ENCODE assay signal across 30 cellular contexts in the genomic region with DNA sequence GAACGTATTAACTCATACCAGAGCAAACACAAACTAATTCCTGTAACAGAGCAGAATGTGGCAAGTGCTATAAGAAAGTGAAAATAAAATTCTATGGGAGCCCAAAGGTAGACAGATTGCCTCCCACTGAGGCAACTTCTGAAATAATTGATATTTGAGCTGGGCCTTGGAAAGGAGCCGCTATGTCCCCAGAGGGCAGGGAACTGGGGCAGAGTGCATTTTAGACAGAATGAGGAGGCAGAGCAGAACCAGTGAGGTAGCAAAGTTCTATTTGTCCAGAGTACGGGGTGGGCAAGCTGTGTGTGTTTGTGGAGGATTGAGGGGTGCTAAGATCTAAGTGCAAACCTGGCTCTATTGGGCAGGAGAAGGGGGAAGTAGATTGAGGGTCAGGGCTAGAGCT. TPM values are rescaled to one million over a fixed set of nuclear protein-coding genes. Genes with fewer than 3 reads are reported as not detected.
"Had no signal": no experiment of that assay in that cellular context is flagged by ENCODE, and none has a peak within 500 bp of the region (broad histone marks: within the 10 kb centered on the region; RNA-seq: fewer than 3 reads in every experiment).

No MANE protein-coding gene starts in this region.

- ATAC-seq: activated CD8-positive, alpha-beta T cell treated with anti-CD3 and anti-CD28 coated beads for 36 hours; activated T-cell treated with anti-CD3 and anti-CD28 coated beads, Interleukin-2, amount 50 U/mL, for 72 hours; activated T-helper 17 cell treated with anti-CD3 and anti-CD28 coated beads, Interleukin-2, amount 50 U/mL, for 72 hours; Panc1 had no signal

- H3K9me3 Mint-ChIP-seq: activated CD4-positive, alpha-beta T cell treated with anti-CD3 and anti-CD28 coated beads, Interleukin-2, amount 10 ng/mL, durations not matched to agents 24 days and 14 days; activated CD8-positive, alpha-beta T cell treated with anti-CD3 and anti-CD28 coated beads for 36 hours; activated naive CD4-positive, alpha-beta T cell treated with anti-CD3 and anti-CD28 coated beads, Interleukin-2, amount 50 U/mL, for 24 hours; activated naive CD8-positive, alpha-beta T cell treated with anti-CD3 and anti-CD28 coated beads, Interleukin-2, amount 10 ng/mL, durations not matched to agents 7 days and 5 days; activated T-cell treated with anti-CD3 and anti-CD28 coated beads, Interleukin-2, amount 50 U/mL, for 72 hours; activated T-helper 17 cell treated with anti-CD3 and anti-CD28 coated beads, Interleukin-2, amount 50 U/mL, for 72 hours; brain had no signal

- H3K4me1 Mint-ChIP-seq: activated CD4-positive, alpha-beta T cell treated with anti-CD3 and anti-CD28 coated beads, Interleukin-2, amount 10 ng/mL, durations not matched to agents 24 days and 14 days; activated naive CD4-positive, alpha-beta T cell treated with anti-CD3 and anti-CD28 coated beads, Interleukin-2, amount 50 U/mL, for 24 hours; activated T-helper 17 cell treated with anti-CD3 and anti-CD28 coated beads, Interleukin-2, amount 50 U/mL, for 72 hours; brain had no signal

- DNase-seq: activated CD4-positive, alpha-beta T cell treated with anti-CD3 and anti-CD28 coated beads, Interleukin-2, amount 10 ng/mL, durations not matched to agents 24 days and 14 days; activated CD4-positive, alpha-beta T cell treated with anti-CD3 and anti-CD28 coated beads, Interleukin-2, amount 50 U/mL, for 4 hours; activated CD8-positive, alpha-beta T cell treated with anti-CD3 and anti-CD28 coated beads for 36 hours; activated effector memory CD4-positive, alpha-beta T cell treated with anti-CD3 and anti-CD28 coated beads, Interleukin-2, amount 50 U/mL, for 16 hours; activated naive CD4-positive, alpha-beta T cell; activated naive CD8-positive, alpha-beta T cell treated with anti-CD3 and anti-CD28 coated beads, Interleukin-2, amount 10 ng/mL, durations not matched to agents 7 days and 5 days; activated T-cell treated with anti-CD3 and anti-CD28 coated beads, Interleukin-2, amount 50 U/mL, for 1 hour; activated T-cell treated with anti-CD3 and anti-CD28 coated beads, Interleukin-2, amount 50 U/mL, for 72 hours; caudate nucleus; Kasumi-1; KG1; MG63; NCI-H1048; NCI-H1105 treated with DMSO at 0.1 percent for 48 hours; NCI-H1436; NCI-H1694; NCI-H1930; NCI-H2081 treated with DMSO at 0.1 percent for 48 hours; NCI-H226; NCI-H446 treated with DMSO at 0.1 percent for 48 hours; NCI-H524; SHP77; SJCRH30; T1000 had no signal

- H3K27ac ChIP-seq: SJCRH30, SK-N-MC had no signal

- H3K36me3 Mint-ChIP-seq: activated naive CD4-positive, alpha-beta T cell treated with anti-CD3 and anti-CD28 coated beads, Interleukin-2, amount 50 U/mL, for 24 hours; activated naive CD8-positive, alpha-beta T cell treated with anti-CD3 and anti-CD28 coated beads, Interleukin-2, amount 10 ng/mL, durations not matched to agents 7 days and 5 days; brain had no signal

- H3K9me3 ChIP-seq: MG63, SJCRH30 had no signal

- H3K27me3 Mint-ChIP-seq: brain had no signal

- H3K27me3 ChIP-seq: SJCRH30 had no signal

- H3K27ac Mint-ChIP-seq: activated CD4-positive, alpha-beta T cell treated with anti-CD3 and anti-CD28 coated beads, Interleukin-2, amount 10 ng/mL, durations not matched to agents 24 days and 14 days; activated CD8-positive, alpha-beta T cell treated with anti-CD3 and anti-CD28 coated beads for 36 hours; activated naive CD4-positive, alpha-beta T cell treated with anti-CD3 and anti-CD28 coated beads, Interleukin-2, amount 50 U/mL, for 24 hours; activated naive CD8-positive, alpha-beta T cell treated with anti-CD3 and anti-CD28 coated beads, Interleukin-2, amount 10 ng/mL, durations not matched to agents 7 days and 5 days; activated T-cell treated with anti-CD3 and anti-CD28 coated beads, Interleukin-2, amount 50 U/mL, for 72 hours; activated T-helper 17 cell treated with anti-CD3 and anti-CD28 coated beads, Interleukin-2, amount 50 U/mL, for 72 hours; brain had no signal

- H3K4me3 Mint-ChIP-seq: activated CD4-positive, alpha-beta T cell treated with anti-CD3 and anti-CD28 coated beads, Interleukin-2, amount 10 ng/mL, durations not matched to agents 24 days and 14 days; activated CD8-positive, alpha-beta T cell treated with anti-CD3 and anti-CD28 coated beads for 36 hours; activated naive CD4-positive, alpha-beta T cell treated with anti-CD3 and anti-CD28 coated beads, Interleukin-2, amount 50 U/mL, for 24 hours; activated naive CD8-positive, alpha-beta T cell treated with anti-CD3 and anti-CD28 coated beads, Interleukin-2, amount 10 ng/mL, durations not matched to agents 7 days and 5 days; activated T-cell treated with anti-CD3 and anti-CD28 coated beads, Interleukin-2, amount 50 U/mL, for 72 hours; activated T-helper 17 cell treated with anti-CD3 and anti-CD28 coated beads, Interleukin-2, amount 50 U/mL, for 72 hours; brain had no signal

- H3K36me3 ChIP-seq: MG63, SJCRH30 had no signal

- H3K4me3 ChIP-seq: MG63, SJCRH30, SK-N-MC had no signal

RNA-seq across cellular contexts. Expression of gene CDO1, which starts 19.8 kb away (rescaled TPM):
- total RNA-seq: activated T-helper 17 cell treated with anti-CD3 and anti-CD28 coated beads, Interleukin-2, amount 50 U/mL, for 72 hours; bronchial epithelial cell; SJCRH30 had no signal
